In the genomic region with DNA sequence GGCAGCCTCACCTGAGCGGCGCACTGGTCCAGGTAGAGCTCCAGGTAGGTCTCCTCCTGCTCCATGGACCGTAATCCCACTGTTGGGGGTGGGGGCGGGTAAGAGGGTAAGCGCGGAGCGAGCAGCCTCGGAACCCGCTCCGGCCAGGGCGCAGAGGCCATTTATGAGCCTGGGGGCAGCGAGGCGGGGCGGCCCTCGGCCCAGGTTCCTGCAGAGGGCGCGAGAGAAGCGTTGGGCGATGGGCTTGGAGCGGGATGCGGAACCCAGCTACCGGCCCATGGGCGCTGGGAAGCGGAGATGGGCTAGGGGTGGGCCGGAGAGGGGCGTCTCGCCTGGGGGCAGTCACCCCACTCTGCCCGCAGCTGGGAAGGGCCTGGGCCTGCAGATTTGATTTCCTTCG, we compare ENCODE assay signal across 1 cellular context.
TF ChIP-seq lines count a peak whose summit lies in the region.

A gene (minus strand): TSS at position 232 of the 400 bp plus-strand sequence. CDS start 167 bp downstream, at position 65.

TF ChIP-seq in endothelial cell of umbilical vein, 7 proteins besides CTCF, POLR2A, EP300 and RAD21 (continued from another document):
- TF ChIP-seq, protein P1, sequence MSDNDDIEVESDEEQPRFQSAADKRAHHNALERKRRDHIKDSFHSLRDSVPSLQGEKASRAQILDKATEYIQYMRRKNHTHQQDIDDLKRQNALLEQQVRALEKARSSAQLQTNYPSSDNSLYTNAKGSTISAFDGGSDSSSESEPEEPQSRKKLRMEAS (IDR thresholded peaks at IDR 0.05; ENCODE audit: insufficient read depth, insufficient read length): no peak
- TF ChIP-seq JUN (IDR thresholded peaks at IDR 0.05; ENCODE audit: borderline replicate concordance, insufficient read depth, insufficient read length, low read depth) (no peak), MYC (IDR thresholded peaks at IDR 0.05; ENCODE audit: low read depth, low read length) (no peak), FOS (IDR thresholded peaks at IDR 0.05; ENCODE audit: borderline replicate concordance, insufficient read depth, low read length) (no peak)
